In genomic region chr1:234606731-234607090, GRCh38 we compare ENCODE assay signal across 8 cellular contexts. TPM values are rescaled to one million over a fixed set of nuclear protein-coding genes. Genes with fewer than 3 reads are reported as not detected.
DNase-seq lines count a peak whose midpoint lies in the region; TF ChIP-seq lines count a peak whose summit lies in the region.

No MANE protein-coding gene starts in this region.

- H3K4me3 Mint-ChIP-seq in glutamatergic neuron (ENCODE audit: unreplicated experiment): peak overlapping the region; percentile 99

- H3K4me1 ChIP-seq in smooth muscle cell (ENCODE audit: low read depth): peaks cover 49% of the 10 kb centered on the region

- peaks cover 44% of the 10 kb centered on the region for H3F3A ChIP-seq in smooth muscle cell (ENCODE audit: low read depth)

- peak overlapping the region; percentile 99 for H3K4me2 ChIP-seq in smooth muscle cell

- DNase-seq in NCI-H1092 treated with DMSO at 0.1 percent for 48 hours (lab: John Stamatoyannopoulos, UW) (peak; percentile 56), NCI-H1092 (lab: John Stamatoyannopoulos, UW) (no peak), glutamatergic neuron (no peak), smooth muscle cell (lab: John Stamatoyannopoulos, UW; ENCODE audit: unreplicated experiment) (no peak), GF-D8 (lab: John Stamatoyannopoulos, UW) (no peak), cerebellum (ENCODE audit: low spot score) (no peak), AG08395 (ENCODE audit: low spot score) (no peak)

- peak overlapping the region; percentile 97 for H3K27ac ChIP-seq in smooth muscle cell (ENCODE audit: low read depth)

- peaks cover 47% of the 10 kb centered on the region for H3K9me3 Mint-ChIP-seq in glutamatergic neuron (ENCODE audit: unreplicated experiment)

- no peaks in the 10 kb centered on the region for H3K9me3 ChIP-seq in smooth muscle cell (replicated peaks; ENCODE audit: low read depth)

- TF ChIP-seq CTCF in WI38 (IDR thresholded peaks at IDR 0.05; ENCODE audit: low read depth, low read length) (no peak), glutamatergic neuron (IDR thresholded peaks at IDR 0.05; ENCODE audit: partially characterized antibody, unreplicated experiment) (no peak), smooth muscle cell (IDR thresholded peaks at IDR 0.05; ENCODE audit: borderline replicate concordance, insufficient read depth, poor library complexity, severe bottlenecking) (no peak)

- H3K27me3 Mint-ChIP-seq in glutamatergic neuron (ENCODE audit: unreplicated experiment): peaks cover 43% of the 10 kb centered on the region

- H3K27me3 ChIP-seq in smooth muscle cell (ENCODE audit: low read depth): no peaks in the 10 kb centered on the region

- 18% methylated on average over 4 of the region's 4 CpGs for WGBS in smooth muscle cell (ENCODE audit: low lambda C conversion rate)

- peaks cover 46% of the 10 kb centered on the region for H4K20me1 ChIP-seq in smooth muscle cell (ENCODE audit: low read depth)

- H2AFZ ChIP-seq in smooth muscle cell (ENCODE audit: low read depth): no peak overlapping the region

- H3K36me3 Mint-ChIP-seq in glutamatergic neuron (ENCODE audit: unreplicated experiment): peaks cover 38% of the 10 kb centered on the region

- peak overlapping the region; percentile 99 for H3K27ac Mint-ChIP-seq in glutamatergic neuron (ENCODE audit: unreplicated experiment)

- peaks cover 70% of the 10 kb centered on the region for H3K79me2 ChIP-seq in smooth muscle cell (ENCODE audit: low read depth)

- H3K9ac ChIP-seq in smooth muscle cell (ENCODE audit: low read depth): peak overlapping the region; percentile 90

- H3K36me3 ChIP-seq in smooth muscle cell (ENCODE audit: low read depth): no peaks in the 10 kb centered on the region

- H3K4me1 Mint-ChIP-seq in glutamatergic neuron (ENCODE audit: low read depth, unreplicated experiment): peaks cover 11% of the 10 kb centered on the region

- H3K4me3 ChIP-seq in WI38 (ENCODE audit: low read depth, low read length) (peak overlapping the region; percentile 69), smooth muscle cell (peak overlapping the region; percentile 82)

RNA-seq across cellular contexts. Expression of gene IRF2BP2, which starts 3.3 kb away (rescaled TPM):
- 199 TPM for total RNA-seq in glutamatergic neuron (ENCODE audit: unreplicated experiment)
- total RNA-seq in smooth muscle cell: 89.5 and 101 TPM in 2 replicates
- polyA plus RNA-seq in smooth muscle cell: 40.3 and 44.5 TPM in 2 replicates
- total RNA-seq in cerebellum: 96.2 TPM
